ENCODE assay signal across 8 cellular contexts in genomic region chr13:41668130-41668757, GRCh38.
DNase-seq lines count a peak whose midpoint lies in the region; ATAC-seq lines count a peak whose summit lies in the region.

No MANE protein-coding gene starts in this region.

- no peak overlapping the region for H3K4me3 ChIP-seq in mesenchymal stem cell (ENCODE audit: insufficient read depth in 1 of 2, low read depth in 1 of 2, low read length in 2 of 2)
- H3K4me3 ChIP-seq in aorta (ENCODE audit: low read length in 2 of 2): no peak overlapping the region

- no peak overlapping the region for H2BK12ac ChIP-seq in mesenchymal stem cell (ENCODE audit: low read length in 2 of 2)

- H4K91ac ChIP-seq in mesenchymal stem cell (ENCODE audit: low read length): no peak overlapping the region

- no peak overlapping the region for H3K18ac ChIP-seq in mesenchymal stem cell (ENCODE audit: low read depth in 1 of 2, low read length in 2 of 2)

- no peak overlapping the region for H3K27ac ChIP-seq in mesenchymal stem cell (ENCODE audit: low read length, poor library complexity, severe bottlenecking)
- no peak overlapping the region for H3K27ac ChIP-seq in aorta (ENCODE audit: low read depth in 1 of 2, low read length in 2 of 2)

- no peak overlapping the region for H2BK120ac ChIP-seq in mesenchymal stem cell (ENCODE audit: low read depth, low read length)

- H3K4me1 ChIP-seq in mesenchymal stem cell (ENCODE audit: control insufficient read depth, insufficient read depth, low read depth, low read length) (no peaks in the 10 kb centered on the region), aorta (ENCODE audit: control insufficient read depth in 1 of 2, insufficient read depth in 2 of 2, low read length in 2 of 2) (no peaks in the 10 kb centered on the region)

- no peak overlapping the region for H3K4me3 Mint-ChIP-seq in T-helper 2 cell treated with Interferon-gamma antibody and Interleukin-4, amounts not matched to agents 5 μg/mL and 100 μg/mL, for 36 hours

- H3K4me1 Mint-ChIP-seq in T-helper 2 cell treated with Interferon-gamma antibody and Interleukin-4, amounts not matched to agents 5 μg/mL and 100 μg/mL, for 36 hours (ENCODE audit: low read depth): peaks cover 2% of the 10 kb centered on the region

- H2BK15ac ChIP-seq in mesenchymal stem cell (ENCODE audit: low read depth, poor library complexity, severe bottlenecking): no peak overlapping the region

- peak; percentile 88 for ATAC-seq in GM18511 (IDR thresholded peaks at IDR 0.05; ENCODE audit: unreplicated experiment)
- ATAC-seq in HG03060 (IDR thresholded peaks at IDR 0.05; ENCODE audit: low read depth, unreplicated experiment): peak; percentile 93
- peak; percentile 92 for ATAC-seq in aorta (ENCODE audit: low FRiP score)

- H3K4me2 ChIP-seq in mesenchymal stem cell (ENCODE audit: low read length, poor library complexity, severe bottlenecking): no peak overlapping the region

- DNase-seq in CD1c-positive myeloid dendritic cell (ENCODE audit: extremely low spot score) (peak; percentile 79), NCI-H2081 treated with DMSO at 0.1 percent for 48 hours (lab: John Stamatoyannopoulos, UW) (peak; percentile 64), epidermal melanocyte (ENCODE audit: insufficient read length, low spot score) (peak; percentile 73), mesenchymal stem cell (peak; percentile 94), aorta (peak in 1 of 2 donors; percentile 62)
- DNase-seq in T-helper 2 cell treated with Interferon-gamma antibody and Interleukin-4, amounts not matched to agents 5 μg/mL and 100 μg/mL, for 36 hours (ENCODE audit: low spot score): peak; percentile 20

- H2BK5ac ChIP-seq in mesenchymal stem cell (ENCODE audit: low read depth, low read length, poor library complexity, severe bottlenecking): no peak overlapping the region

- no peaks in the 10 kb centered on the region for H3K9me3 Mint-ChIP-seq in T-helper 2 cell treated with Interferon-gamma antibody and Interleukin-4, amounts not matched to agents 5 μg/mL and 100 μg/mL, for 36 hours

- no peak overlapping the region for H3K4ac ChIP-seq in mesenchymal stem cell (ENCODE audit: low read depth in 1 of 2, low read length in 2 of 2)

- H3K79me1 ChIP-seq in mesenchymal stem cell (replicated peaks; ENCODE audit: low read length, poor library complexity, severe bottlenecking): no peaks in the 10 kb centered on the region

- no peaks in the 10 kb centered on the region for H3K36me3 Mint-ChIP-seq in T-helper 2 cell treated with Interferon-gamma antibody and Interleukin-4, amounts not matched to agents 5 μg/mL and 100 μg/mL, for 36 hours (ENCODE audit: low read depth)

- H3K27me3 ChIP-seq in mesenchymal stem cell (ENCODE audit: control insufficient read depth in 1 of 2, insufficient read depth in 1 of 2, low read length in 2 of 2) (no peaks in the 10 kb centered on the region), aorta (ENCODE audit: control insufficient read depth in 1 of 2, insufficient read depth in 2 of 2, low read length in 1 of 2) (no peaks in the 10 kb centered on the region)

- H3K14ac ChIP-seq in mesenchymal stem cell (ENCODE audit: low read length in 2 of 2): no peak overlapping the region

- no peak overlapping the region for H2AK5ac ChIP-seq in mesenchymal stem cell (ENCODE audit: low read length, severe bottlenecking)

- intact Hi-C loops in aorta (cut with DNase I): loop anchor here (2.0 to 10.0 kb wide), 3 partner anchors 377 to 444 kb away; partner anchors contain the start of gene DGKH (in 1 of the 2)

- H2AFZ ChIP-seq in mesenchymal stem cell (ENCODE audit: low read depth, low read length): no peak overlapping the region

- no peak overlapping the region for H4K8ac ChIP-seq in mesenchymal stem cell (ENCODE audit: low read length)

- peak overlapping the region; percentile 13 for H3K9ac ChIP-seq in mesenchymal stem cell (ENCODE audit: low read length)

- H3K36me3 ChIP-seq in mesenchymal stem cell (ENCODE audit: control insufficient read depth in 1 of 2, insufficient read depth in 2 of 2, low read depth in 1 of 2, low read length in 2 of 2): peaks cover 0 to 10% of the 10 kb centered on the region in 2 experiments
- H3K36me3 ChIP-seq in aorta (ENCODE audit: control insufficient read depth in 1 of 2, insufficient read depth in 2 of 2, low read length in 1 of 2): no peaks in the 10 kb centered on the region

- no peak overlapping the region for H3K23ac ChIP-seq in mesenchymal stem cell (ENCODE audit: low read length in 2 of 2)

- H3K9me3 ChIP-seq in mesenchymal stem cell (ENCODE audit: control insufficient read depth, low read length): no peaks in the 10 kb centered on the region
- no peaks in the 10 kb centered on the region for H3K9me3 ChIP-seq in aorta (ENCODE audit: control insufficient read depth, low read length)

- H3K27me3 Mint-ChIP-seq in T-helper 2 cell treated with Interferon-gamma antibody and Interleukin-4, amounts not matched to agents 5 μg/mL and 100 μg/mL, for 36 hours (ENCODE audit: low read depth): no peaks in the 10 kb centered on the region

- no peak overlapping the region for H3K27ac Mint-ChIP-seq in T-helper 2 cell treated with Interferon-gamma antibody and Interleukin-4, amounts not matched to agents 5 μg/mL and 100 μg/mL, for 36 hours

- 29% methylated on average over 1 of the region's 1 CpG for WGBS in mesenchymal stem cell
- 10 to 13% methylated on average over 1 of the region's 1 CpG for WGBS in aorta, 2 donors
